1 cellular context compared by ENCODE assay signal in genomic region chr19:42268142-42268703, GRCh38.
TF ChIP-seq lines count a peak whose summit lies in the region.

No MANE protein-coding gene starts in this region.

TF ChIP-seq in K562, 482 proteins besides CTCF, POLR2A, EP300 and RAD21 (continued from another document and continues in another):
- 0 out of 2 replicates have a peak, but pooled peaks have one; percentile 15 for TF ChIP-seq ARID3A (IDR thresholded peaks at IDR 0.05; ENCODE audit: borderline replicate concordance, low read depth, low read length)
- no peak for TF ChIP-seq CHD7 (IDR thresholded peaks at IDR 0.05; ENCODE audit: low read depth, low read length)
- TF ChIP-seq EGR1 (conservative IDR thresholded peaks at IDR 0.05): no peak; the same call in 1 of the 2 replicates
- TF ChIP-seq MNT (conservative IDR thresholded peaks at IDR 0.05): peak; percentile 96 to 97
- no peak for TF ChIP-seq BDP1 (IDR thresholded peaks at IDR 0.05; ENCODE audit: insufficient read depth, insufficient read length)
- TF ChIP-seq ZBTB49 (CRISPR knock-in tag; IDR thresholded peaks at IDR 0.05; ENCODE audit: borderline replicate concordance): no peak
- TF ChIP-seq PHB (CRISPR knock-in tag; IDR thresholded peaks at IDR 0.05): no peak
- TF ChIP-seq POU5F1 (IDR thresholded peaks at IDR 0.05; ENCODE audit: borderline replicate concordance, low read depth, low read length, partially characterized antibody): no peak
- TF ChIP-seq CEBPB (tag; IDR thresholded peaks at IDR 0.05): peak; percentile 51; the same call in 1 of the 2 replicates
- TF ChIP-seq SMAD4 (CRISPR knock-in tag; conservative IDR thresholded peaks at IDR 0.05): peak; percentile 68; the same call in 1 of the 2 replicates
- TF ChIP-seq ELF4 (CRISPR knock-in tag; IDR thresholded peaks at IDR 0.05): no peak
- no peak; the same call in 1 of the 2 replicates for TF ChIP-seq ZNF263 (CRISPR knock-in tag; IDR thresholded peaks at IDR 0.05; ENCODE audit: borderline replicate concordance)
- TF ChIP-seq HDAC8 (tag; IDR thresholded peaks at IDR 0.05): no peak; the same call in 1 of the 2 replicates
- no peak for TF ChIP-seq ZNF354B (CRISPR knock-in tag; IDR thresholded peaks at IDR 0.05)
- TF ChIP-seq CLOCK (CRISPR knock-in tag; IDR thresholded peaks at IDR 0.05; ENCODE audit: borderline replicate concordance): no peak
- no peak for TF ChIP-seq GTF2E2 (tag; IDR thresholded peaks at IDR 0.05)
- peak; percentile 84 for TF ChIP-seq VEZF1 (CRISPR knock-in tag; IDR thresholded peaks at IDR 0.05)
- no peak for TF ChIP-seq ZNF280A (IDR thresholded peaks at IDR 0.05; ENCODE audit: low read depth, partially characterized antibody)
- TF ChIP-seq COPS2 (conservative IDR thresholded peaks at IDR 0.05): no peak
- no peak for TF ChIP-seq MIER1 (IDR thresholded peaks at IDR 0.05; ENCODE audit: low read depth)
- TF ChIP-seq ZBTB26 (CRISPR knock-in tag; IDR thresholded peaks at IDR 0.05): 0 out of 2 replicates have a peak, but pooled peaks have one; percentile 42
- 0 out of 2 replicates have a peak, but pooled peaks have one; percentile 68 for TF ChIP-seq HMGXB4 (CRISPR knock-in tag; IDR thresholded peaks at IDR 0.05)
- no peak for TF ChIP-seq NR2C2 (CRISPR knock-in tag; IDR thresholded peaks at IDR 0.05)
- peak; percentile 83; the same call in 1 of the 2 replicates for TF ChIP-seq NR2C2 (tag; IDR thresholded peaks at IDR 0.05)
- peak; percentile 22 for TF ChIP-seq RBM25 (IDR thresholded peaks at IDR 0.05; ENCODE audit: low read depth, low read length, severe bottlenecking)
